1 cellular context compared by ENCODE assay signal in genomic region chr5:171291371-171291770, GRCh38.
TF ChIP-seq lines count a peak whose summit lies in the region.

No MANE protein-coding gene starts in this region.

TF ChIP-seq in SK-N-SH treated with all-trans-retinoic acid at 6 μM for 48 hours, 23 proteins besides CTCF, POLR2A, EP300 and RAD21 (continued from another document):
- TF ChIP-seq PATZ1 (CRISPR knock-in tag; IDR thresholded peaks at IDR 0.05; ENCODE audit: borderline replicate concordance) = no peak
